Comparison of ENCODE assay signal across 7 cellular contexts in the genomic region with DNA sequence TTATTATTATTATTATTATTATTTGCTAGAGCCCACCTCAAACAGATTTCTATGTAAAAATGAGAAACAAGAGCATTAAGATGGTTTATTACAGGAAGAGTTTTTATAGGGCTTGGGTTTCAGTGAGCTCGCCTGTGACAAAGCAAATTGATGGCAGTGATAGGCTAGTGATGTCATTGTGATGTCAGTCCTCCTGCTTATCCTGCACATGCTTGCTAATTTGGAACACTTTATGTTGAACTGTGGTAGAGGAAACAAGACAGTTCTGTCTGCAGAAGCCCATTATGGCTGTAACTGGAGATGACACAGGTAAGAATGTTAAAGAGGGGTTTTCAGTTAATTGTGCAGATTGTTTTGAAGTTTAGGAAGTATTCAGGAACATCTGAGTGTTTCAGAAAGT.
DNase-seq lines count a peak whose midpoint lies in the region; ATAC-seq, FAIRE-seq and TF ChIP-seq lines count a peak whose summit lies in the region.

No MANE protein-coding gene starts in this region.

- CTCF ChIA-PET in HCT116 (lab: Charles Lee): interaction anchor here (1.2 to 2.4 kb wide), 8 partner anchors 10 to 368 kb away, joined by 3 to 34 read pairs (median 6); no protein-coding TSS in a partner anchor
- CTCF ChIA-PET in naive thymus-derived CD4-positive, alpha-beta T cell (lab: Charles Lee): interaction anchor here (0.6 to 2.4 kb wide), 10 partner anchors 10 to 117 kb away, joined by 3 to 62 read pairs (median 6); a partner anchor contains a TSS

- H3K27me3 Mint-ChIP-seq in naive thymus-derived CD4-positive, alpha-beta T cell: no peaks in the 10 kb centered on the region

- TF ChIP-seq POLR2A in HCT116 (IDR thresholded peaks at IDR 0.05; ENCODE audit: borderline replicate concordance, extremely low read depth, insufficient read depth, insufficient read length): no peak

- H3K36me3 Mint-ChIP-seq in naive thymus-derived CD4-positive, alpha-beta T cell: peaks cover 0 to 14% (median 0%) of the 10 kb centered on the region in 5 donors

- BruUV-seq in HCT116 (replicated peaks; lab: Mats Ljungman, UMichigan): no TSS peak

- H3K4me1 Mint-ChIP-seq in naive thymus-derived CD4-positive, alpha-beta T cell: peaks cover 0 to 51% (median 21%) of the 10 kb centered on the region in 7 donors

- peaks cover 5 to 18% of the 10 kb centered on the region in 2 experiments; a peak in 3 of 4 replicates for H3K4me1 ChIP-seq in HCT116 (ENCODE audit: control insufficient read depth in 1 of 2, insufficient read depth in 2 of 2, low read length in 2 of 2)
- peaks cover 5 to 7% of the 10 kb centered on the region in 2 donors for H3K4me1 ChIP-seq in naive thymus-derived CD4-positive, alpha-beta T cell (ENCODE audit: control insufficient read depth in 2 of 2, insufficient read depth in 2 of 2, low read length in 2 of 2)

- H2AFZ ChIP-seq in HCT116 (ENCODE audit: low read depth, low read length, poor library complexity, severe bottlenecking): peak overlapping the region; percentile 98

- no peaks in the 10 kb centered on the region for H3K9me2 ChIP-seq in HCT116 (ENCODE audit: insufficient read depth)

- H3K27me3 ChIP-seq in HCT116 (ENCODE audit: insufficient read depth, low read length): no peaks in the 10 kb centered on the region
- H3K27me3 ChIP-seq in naive thymus-derived CD4-positive, alpha-beta T cell (ENCODE audit: control insufficient read depth in 2 of 2, insufficient read depth in 2 of 2, low read length in 2 of 2): no peaks in the 10 kb centered on the region

- ATAC-seq in HCT116: no peak
- ATAC-seq in naive thymus-derived CD4-positive, alpha-beta T cell: peak; percentile 25

- DNase-seq in HCT116 (ENCODE audit: low read depth, low spot score) (peak; percentile 18), SHP77 treated with DMSO at 0.1 percent for 48 hours (lab: John Stamatoyannopoulos, UW) (peak; percentile 75), cerebellar cortex (ENCODE audit: low spot score) (peak; percentile 30), middle frontal gyrus (ENCODE audit: extremely low spot score, low spot score) (no peak), RCC 7860 (ENCODE audit: low spot score) (no peak), SK-N-DZ (ENCODE audit: low spot score) (no peak)
- DNase-seq in naive thymus-derived CD4-positive, alpha-beta T cell: peak in 7 of 9 donors; percentile 66 to 89 (median 76)

- no peaks in the 10 kb centered on the region for H3K36me3 ChIP-seq in HCT116 (ENCODE audit: control insufficient read depth in 1 of 2, insufficient read depth in 2 of 2, low read length in 2 of 2)
- no peaks in the 10 kb centered on the region for H3K36me3 ChIP-seq in naive thymus-derived CD4-positive, alpha-beta T cell (ENCODE audit: control insufficient read depth in 2 of 3, insufficient read depth in 3 of 3, low read length in 3 of 3)

- peak overlapping the region; percentile 47 for H3K9ac ChIP-seq in HCT116 (ENCODE audit: low read length)

- POLR2A ChIA-PET in HCT116 (lab: Charles Lee): interaction anchor here (0.6 kb wide), 1 partner anchor 95 kb away, joined by 3 read pairs; no protein-coding TSS in a partner anchor
- POLR2A ChIA-PET in naive thymus-derived CD4-positive, alpha-beta T cell (lab: Charles Lee): interaction anchor here (1.2 to 4.0 kb wide), 6 partner anchors 22 to 104 kb away, joined by 6 to 80 read pairs (median 14); a partner anchor contains a TSS

- peak overlapping the region in 1 of 2 experiments; percentile 58; a peak in 2 of 4 replicates for H3K4me3 ChIP-seq in HCT116 (replicated peaks in 1 of 2; ENCODE audit: low read depth in 1 of 2, low read length in 2 of 2)
- H3K4me3 ChIP-seq in naive thymus-derived CD4-positive, alpha-beta T cell (ENCODE audit: low read length): peak overlapping the region; percentile 65

- H3K9me3 Mint-ChIP-seq in naive thymus-derived CD4-positive, alpha-beta T cell: no peaks in the 10 kb centered on the region

- H3K4me2 ChIP-seq in HCT116 (ENCODE audit: low read length): peak overlapping the region; percentile 88

- intact Hi-C loops in HCT116 (cut with micrococcal nuclease): no loop called here
- intact Hi-C loops in naive thymus-derived CD4-positive, alpha-beta T cell (cut with micrococcal nuclease): loop anchor here (1.0 to 5.0 kb wide), 11 partner anchors 13 to 448 kb away; a partner anchor contains a TSS

- RAD21 ChIA-PET in HCT116 (lab: Charles Lee; ENCODE audit: low non-redundant PET in 1 of 2, low total read pairs in 2 of 2, uncharacterized antibody in 2 of 2, unreplicated experiment in 2 of 2): no interaction called here

- no peaks in the 10 kb centered on the region for H3K9me3 ChIP-seq in HCT116 (ENCODE audit: control insufficient read depth in 1 of 2, insufficient read depth in 1 of 2, low read depth in 1 of 2, low read length in 2 of 2)
- H3K9me3 ChIP-seq in naive thymus-derived CD4-positive, alpha-beta T cell (ENCODE audit: control insufficient read depth in 2 of 3, low read length in 3 of 3): no peaks in the 10 kb centered on the region

- H3K27ac Mint-ChIP-seq in naive thymus-derived CD4-positive, alpha-beta T cell: peak overlapping the region; percentile 96 to 100 (median 99)

- H3K79me2 ChIP-seq in HCT116 (ENCODE audit: insufficient read depth, low read length): no peaks in the 10 kb centered on the region

- peak overlapping the region; percentile 78 to 95 (median 85) for H3K4me3 Mint-ChIP-seq in naive thymus-derived CD4-positive, alpha-beta T cell

- no peak for TF ChIP-seq CTCF in HCT116 (IDR thresholded peaks at IDR 0.05 in 2 of 3, conservative IDR thresholded peaks at IDR 0.05 in 1 of 3; ENCODE audit: borderline replicate concordance in 1 of 3, insufficient read depth in 1 of 3, low read depth in 2 of 3, low read length in 2 of 3)

- TF ChIP-seq RAD21 in HCT116 (IDR thresholded peaks at IDR 0.05; ENCODE audit: low read depth): no peak

- peak overlapping the region; percentile 57; the same call in 1 of the 2 replicates for H3K27ac ChIP-seq in HCT116 (ENCODE audit: low read depth, low read length)
- peak overlapping the region; percentile 98 for H3K27ac ChIP-seq in naive thymus-derived CD4-positive, alpha-beta T cell (ENCODE audit: low read depth, low read length)

- no peak for FAIRE-seq in RCC 7860 (lab: Jason Lieb, UNC)

- no peaks in the 10 kb centered on the region for H4K20me1 ChIP-seq in HCT116 (ENCODE audit: insufficient read depth)

TF ChIP-seq in HCT116, 20 proteins besides CTCF, POLR2A, EP300 and RAD21:
- no peak for TF ChIP-seq EZH2phosphoT487 (IDR thresholded peaks at IDR 0.05; ENCODE audit: borderline replicate concordance)
- no peak for TF ChIP-seq CEBPB (IDR thresholded peaks at IDR 0.05; ENCODE audit: low read depth)
- TF ChIP-seq ELF1 (IDR thresholded peaks at IDR 0.05; ENCODE audit: borderline replicate concordance, low read depth): no peak
- no peak for TF ChIP-seq EZH2 (IDR thresholded peaks at IDR 0.05)
- TF ChIP-seq JUND (IDR thresholded peaks at IDR 0.05): no peak
- TF ChIP-seq, protein P1, sequence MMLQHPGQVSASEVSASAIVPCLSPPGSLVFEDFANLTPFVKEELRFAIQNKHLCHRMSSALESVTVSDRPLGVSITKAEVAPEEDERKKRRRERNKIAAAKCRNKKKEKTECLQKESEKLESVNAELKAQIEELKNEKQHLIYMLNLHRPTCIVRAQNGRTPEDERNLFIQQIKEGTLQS (IDR thresholded peaks at IDR 0.05): no peak

Comparison
In these comparisons a context has a peak if more than half of its experiments do, and no peak if none do; other contexts are left out.
1. DNase-seq: peak in HCT116 (single experiment), SHP77 treated with DMSO at 0.1 percent for 48 hours (single experiment), cerebellar cortex (single experiment) and naive thymus-derived CD4-positive, alpha-beta T cell (7 of 9); none in middle frontal gyrus (single experiment), RCC 7860 (single experiment) and SK-N-DZ (single experiment).